10 cellular contexts compared by ENCODE assay signal in the genomic region with DNA sequence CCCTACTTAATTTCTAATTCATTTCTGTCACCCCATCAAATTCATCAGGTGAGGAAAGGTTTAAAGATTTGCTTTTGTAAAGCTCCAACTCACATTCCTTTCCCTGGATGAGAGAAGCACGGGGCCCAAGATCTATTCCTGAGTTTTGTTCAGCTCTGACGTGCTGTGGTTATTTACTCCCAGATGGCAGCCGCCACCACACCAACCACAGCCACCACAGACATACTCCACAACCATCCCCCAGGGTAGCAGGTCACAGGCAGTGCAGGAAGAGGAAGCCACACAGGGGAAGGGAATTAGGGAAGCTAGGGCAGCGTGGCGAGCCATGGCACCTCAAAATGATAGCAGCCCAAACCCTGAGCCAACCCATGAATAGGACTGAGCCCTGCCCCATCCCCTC.
A peak's percentile ranks its signal among the peaks of the same experiment; 100 is the strongest.
DNase-seq lines count a peak whose midpoint lies in the region; ATAC-seq and TF ChIP-seq lines count a peak whose summit lies in the region.
"Had no signal": no experiment of that assay in that cellular context is flagged by ENCODE, and none has a peak within 500 bp of the region (broad histone marks: within the 10 kb centered on the region; RNA-seq: fewer than 3 reads in every experiment).

No MANE protein-coding gene starts in this region.

- H4K91ac ChIP-seq in H9 (ENCODE audit: insufficient read length, low read depth, low read length): no peak overlapping the region

- H3K27me3 ChIP-seq in H9 (ENCODE audit: insufficient read depth, low read length) (no peaks in the 10 kb centered on the region), skeletal muscle satellite cell (ENCODE audit: control insufficient read depth, insufficient read depth, low read length) (peaks cover 22% of the 10 kb centered on the region), spleen (replicated peaks in 1 of 7) (peaks cover 0 to 57% (median 0%) of the 10 kb centered on the region in 7 donors)

- no peak overlapping the region for H2BK15ac ChIP-seq in H9 (ENCODE audit: low read depth, low read length)

- no peak overlapping the region for H2BK12ac ChIP-seq in H9 (ENCODE audit: insufficient read length, low read depth, low read length)

- no peak overlapping the region for H3K4me3 Mint-ChIP-seq in H9
- H3K4me3 Mint-ChIP-seq: activated B cell treated with CpG ODN at 0.5 μM for 24 hours had no signal

- no peaks in the 10 kb centered on the region for H3K23me2 ChIP-seq in H9 (ENCODE audit: insufficient read length, low read depth, low read length, poor library complexity, severe bottlenecking)

- H3K36me3 Mint-ChIP-seq in H9 (ENCODE audit: insufficient read depth in 1 of 3, low read depth in 3 of 3): no peaks in the 10 kb centered on the region

- H3K4me1 ChIP-seq in H9 (ENCODE audit: insufficient read depth, low read length) (peaks cover 8% of the 10 kb centered on the region; the same call in 1 of the 2 replicates), skeletal muscle satellite cell (ENCODE audit: control insufficient read depth, insufficient read depth, low read length) (peaks cover 21% of the 10 kb centered on the region), spleen (peaks cover 0 to 27% (median 14%) of the 10 kb centered on the region in 6 donors)

- no peaks in the 10 kb centered on the region for H3K36me3 ChIP-seq in skeletal muscle satellite cell (ENCODE audit: insufficient read depth, low read length)
- H3K36me3 ChIP-seq in spleen: no peaks in the 10 kb centered on the region

- H3T11ph ChIP-seq in H9 (ENCODE audit: low read length): no peak overlapping the region

- no peaks in the 10 kb centered on the region for H4K20me1 ChIP-seq in H9 (ENCODE audit: control insufficient read depth, insufficient read depth, insufficient read length)

- H3K9ac ChIP-seq in H9 (ENCODE audit: extremely low read depth, insufficient read length, low read length) (no peak overlapping the region), skeletal muscle satellite cell (ENCODE audit: low read depth, low read length) (no peak overlapping the region)

- H3K9me3 Mint-ChIP-seq in H9: no peaks in the 10 kb centered on the region
- H3K9me3 Mint-ChIP-seq: activated B cell treated with CpG ODN at 0.5 μM for 24 hours had no signal

- H3K9me3 ChIP-seq in H9 (ENCODE audit: control insufficient read depth, low read depth, low read length) (no peaks in the 10 kb centered on the region), skeletal muscle satellite cell (replicated peaks; ENCODE audit: low read length) (no peaks in the 10 kb centered on the region), spleen (no peaks in the 10 kb centered on the region)

- H2AFZ ChIP-seq in H9 (ENCODE audit: low read length): no peak overlapping the region

- no peak overlapping the region for H2BK120ac ChIP-seq in H9 (ENCODE audit: low read depth, low read length, poor library complexity, severe bottlenecking)

- peaks cover 3% of the 10 kb centered on the region; the same call in 1 of the 2 replicates for H3K27me3 Mint-ChIP-seq in H9 (ENCODE audit: low read depth)

- no peaks in the 10 kb centered on the region for H3K79me1 ChIP-seq in H9 (ENCODE audit: insufficient read depth, low read depth, low read length, poor library complexity, severe bottlenecking)

- no CpG with 5 or more reads among the region's 5 CpGs for WGBS in H9 (ENCODE audit: extremely low coverage, insufficient read length, low lambda C conversion rate)
- 17 to 53% (median 19%) methylated on average over 5 of the region's 5 CpGs for WGBS in spleen, 5 donors

- intact Hi-C loops in spleen (cut with DNase I; ENCODE audit: low total_unique reads): no loop called here

- DNase-seq in H9: no peak
- peak; percentile 96 for DNase-seq in RPMI7951 (ENCODE audit: low read depth)
- DNase-seq in fibroblast of mammary gland (ENCODE audit: low read depth): peak; percentile 50
- no peak for DNase-seq in spleen
- DNase-seq in NCI-H146 (lab: John Stamatoyannopoulos, UW): no peak
- DNase-seq in NCI-H2196 treated with DMSO at 0.1 percent for 48 hours (lab: John Stamatoyannopoulos, UW; ENCODE audit: unreplicated experiment): no peak
- DNase-seq: activated B cell treated with CpG ODN at 0.5 μM for 24 hours, NCI-H187 had no signal

- H3K4me3 ChIP-seq in fibroblast of mammary gland (ENCODE audit: control insufficient read depth, low read depth, low read length) (no peak overlapping the region), skeletal muscle satellite cell (ENCODE audit: low read length) (no peak overlapping the region), spleen (no peak overlapping the region)

- no peak overlapping the region for H3K56ac ChIP-seq in H9 (ENCODE audit: insufficient read length, low read depth, low read length)

- no peak for ATAC-seq in GM19023 (IDR thresholded peaks at IDR 0.05; ENCODE audit: unreplicated experiment)

- no peaks in the 10 kb centered on the region for H3K79me2 ChIP-seq in H9 (ENCODE audit: insufficient read depth, low read length)

- no peak overlapping the region for H4K8ac ChIP-seq in H9 (replicated peaks; ENCODE audit: insufficient read length, low read depth, low read length)

- H3K27ac ChIP-seq in H9 (ENCODE audit: insufficient read length, low read depth, low read length) (no peak overlapping the region), spleen (no peak overlapping the region)

- H3K18ac ChIP-seq in H9 (ENCODE audit: insufficient read length, low read depth, low read length): no peak overlapping the region

- no peak overlapping the region for H3K4ac ChIP-seq in H9 (ENCODE audit: low read depth, low read length)

- H3K14ac ChIP-seq in H9 (ENCODE audit: insufficient read depth, low read length): no peak overlapping the region; the same call in 1 of the 2 replicates

- TF ChIP-seq CTCF in H9 (conservative IDR thresholded peaks at IDR 0.05): no peak
- no peak for TF ChIP-seq CTCF in fibroblast of mammary gland (conservative IDR thresholded peaks at IDR 0.05; ENCODE audit: control insufficient read depth, insufficient read depth, low read depth, low read length)
- no peak for TF ChIP-seq CTCF in spleen (IDR thresholded peaks at IDR 0.05 in 8 of 11, conservative IDR thresholded peaks at IDR 0.05 in 3 of 11)

- peak overlapping the region in 2 of 3 experiments; percentile 26 to 58; a peak in 1 of 7 replicates for H3K27ac Mint-ChIP-seq in H9
- H3K27ac Mint-ChIP-seq: activated B cell treated with CpG ODN at 0.5 μM for 24 hours had no signal

- no peak for TF ChIP-seq POLR2A in spleen (IDR thresholded peaks at IDR 0.05)

- H3K4me1 Mint-ChIP-seq in H9: peaks cover 22 to 24% of the 10 kb centered on the region in 2 experiments

- H4K5ac ChIP-seq in H9 (ENCODE audit: insufficient read length, low read depth, low read length): no peak overlapping the region

- H3K4me2 ChIP-seq in H9 (ENCODE audit: insufficient read depth, insufficient read length, low read length) (no peak overlapping the region), skeletal muscle satellite cell (ENCODE audit: low read length) (peak overlapping the region; percentile 9)

- H2AK5ac ChIP-seq in H9 (ENCODE audit: insufficient read length, low read length): no peak overlapping the region

- H2BK5ac ChIP-seq in H9 (ENCODE audit: insufficient read length, low read length): no peak overlapping the region

- H2BK20ac ChIP-seq in H9 (ENCODE audit: low read depth, low read length, poor library complexity, severe bottlenecking): no peak overlapping the region

- H3K23ac ChIP-seq in H9 (ENCODE audit: insufficient read length, low read depth, low read length): no peak overlapping the region

Comparison
In these comparisons a context has a peak if more than half of its experiments do, and no peak if none do; other contexts are left out.
1. DNase-seq: peak in RPMI7951 (single experiment) and fibroblast of mammary gland (single experiment); none in H9 (single experiment), spleen (single experiment), NCI-H146 (single experiment) and NCI-H2196 treated with DMSO at 0.1 percent for 48 hours (single experiment).